1 cellular context compared by ENCODE assay signal in genomic region chr17:1683489-1683888, GRCh38.
TF ChIP-seq lines count a peak whose summit lies in the region.

No MANE protein-coding gene starts in this region.

TF ChIP-seq in WTC11, 78 proteins besides CTCF, POLR2A, EP300 and RAD21 (continued from another document):
- TF ChIP-seq, protein P1, sequence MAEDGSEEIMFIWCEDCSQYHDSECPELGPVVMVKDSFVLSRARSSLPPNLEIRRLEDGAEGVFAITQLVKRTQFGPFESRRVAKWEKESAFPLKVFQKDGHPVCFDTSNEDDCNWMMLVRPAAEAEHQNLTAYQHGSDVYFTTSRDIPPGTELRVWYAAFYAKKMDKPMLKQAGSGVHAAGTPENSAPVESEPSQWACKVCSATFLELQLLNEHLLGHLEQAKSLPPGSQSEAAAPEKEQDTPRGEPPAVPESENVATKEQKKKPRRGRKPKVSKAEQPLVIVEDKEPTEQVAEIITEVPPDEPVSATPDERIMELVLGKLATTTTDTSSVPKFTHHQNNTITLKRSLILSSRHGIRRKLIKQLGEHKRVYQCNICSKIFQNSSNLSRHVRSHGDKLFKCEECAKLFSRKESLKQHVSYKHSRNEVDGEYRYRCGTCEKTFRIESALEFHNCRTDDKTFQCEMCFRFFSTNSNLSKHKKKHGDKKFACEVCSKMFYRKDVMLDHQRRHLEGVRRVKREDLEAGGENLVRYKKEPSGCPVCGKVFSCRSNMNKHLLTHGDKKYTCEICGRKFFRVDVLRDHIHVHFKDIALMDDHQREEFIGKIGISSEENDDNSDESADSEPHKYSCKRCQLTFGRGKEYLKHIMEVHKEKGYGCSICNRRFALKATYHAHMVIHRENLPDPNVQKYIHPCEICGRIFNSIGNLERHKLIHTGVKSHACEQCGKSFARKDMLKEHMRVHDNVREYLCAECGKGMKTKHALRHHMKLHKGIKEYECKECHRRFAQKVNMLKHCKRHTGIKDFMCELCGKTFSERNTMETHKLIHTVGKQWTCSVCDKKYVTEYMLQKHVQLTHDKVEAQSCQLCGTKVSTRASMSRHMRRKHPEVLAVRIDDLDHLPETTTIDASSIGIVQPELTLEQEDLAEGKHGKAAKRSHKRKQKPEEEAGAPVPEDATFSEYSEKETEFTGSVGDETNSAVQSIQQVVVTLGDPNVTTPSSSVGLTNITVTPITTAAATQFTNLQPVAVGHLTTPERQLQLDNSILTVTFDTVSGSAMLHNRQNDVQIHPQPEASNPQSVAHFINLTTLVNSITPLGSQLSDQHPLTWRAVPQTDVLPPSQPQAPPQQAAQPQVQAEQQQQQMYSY (CRISPR knock-in tag; IDR thresholded peaks at IDR 0.05): no peak
- TF ChIP-seq, protein P2, sequence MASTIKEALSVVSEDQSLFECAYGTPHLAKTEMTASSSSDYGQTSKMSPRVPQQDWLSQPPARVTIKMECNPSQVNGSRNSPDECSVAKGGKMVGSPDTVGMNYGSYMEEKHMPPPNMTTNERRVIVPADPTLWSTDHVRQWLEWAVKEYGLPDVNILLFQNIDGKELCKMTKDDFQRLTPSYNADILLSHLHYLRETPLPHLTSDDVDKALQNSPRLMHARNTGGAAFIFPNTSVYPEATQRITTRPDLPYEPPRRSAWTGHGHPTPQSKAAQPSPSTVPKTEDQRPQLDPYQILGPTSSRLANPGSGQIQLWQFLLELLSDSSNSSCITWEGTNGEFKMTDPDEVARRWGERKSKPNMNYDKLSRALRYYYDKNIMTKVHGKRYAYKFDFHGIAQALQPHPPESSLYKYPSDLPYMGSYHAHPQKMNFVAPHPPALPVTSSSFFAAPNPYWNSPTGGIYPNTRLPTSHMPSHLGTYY (CRISPR knock-in tag; IDR thresholded peaks at IDR 0.05): no peak
- TF ChIP-seq GRHL2 (CRISPR knock-in tag; IDR thresholded peaks at IDR 0.05; ENCODE audit: insufficient replicate concordance, severe bottlenecking): no peak
- TF ChIP-seq ZNF423 (CRISPR knock-in tag; IDR thresholded peaks at IDR 0.05): no peak
- TF ChIP-seq IRF2 (CRISPR knock-in tag; IDR thresholded peaks at IDR 0.05; ENCODE audit: borderline replicate concordance, low read depth): no peak
- no peak for TF ChIP-seq NFE2L1 (CRISPR knock-in tag; IDR thresholded peaks at IDR 0.05)
- no peak for TF ChIP-seq TEAD1 (CRISPR knock-in tag; IDR thresholded peaks at IDR 0.05)
